In the genomic region with DNA sequence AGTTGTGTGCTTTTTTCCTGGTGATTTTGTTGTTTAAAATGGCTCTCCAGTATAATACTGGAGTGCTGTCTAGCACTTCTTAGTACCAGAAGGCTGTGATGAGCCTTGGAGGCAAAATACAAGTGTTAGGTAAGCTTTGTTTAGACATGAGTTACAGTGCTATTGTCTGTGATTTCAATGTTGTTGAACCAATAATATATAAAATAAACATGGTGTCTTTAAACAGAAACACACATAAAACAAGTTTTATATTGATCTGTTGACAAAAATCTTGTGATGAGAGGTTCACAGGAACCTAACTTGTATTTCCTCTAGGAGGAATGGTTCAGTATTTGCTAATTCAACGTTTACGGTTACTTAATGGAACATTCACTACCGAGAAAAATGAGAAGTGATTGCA, we compare ENCODE assay signal across 6 cellular contexts.
"Had no signal": no experiment of that assay in that cellular context is flagged by ENCODE, and none has a peak within 500 bp of the region (broad histone marks: within the 10 kb centered on the region; RNA-seq: fewer than 3 reads in every experiment).

No MANE protein-coding gene starts in this region.

- H3K4me3 ChIP-seq: GM23338, K562 had no signal

- H3K27ac ChIP-seq: HL-60 had no signal

- DNase-seq: H9, HFFc6, IMR-90 had no signal

- H3K4me2 ChIP-seq: GM23338 had no signal
